ENCODE assay signal across 25 cellular contexts in genomic region chr3:166052440-166052839, GRCh38.
DNase-seq lines count a peak whose midpoint lies in the region; TF ChIP-seq lines count a peak whose summit lies in the region.
"Had no signal": no experiment of that assay in that cellular context is flagged by ENCODE, and none has a peak within 500 bp of the region (broad histone marks: within the 10 kb centered on the region; RNA-seq: fewer than 3 reads in every experiment).

No MANE protein-coding gene starts in this region.

- no peak overlapping the region for H3K23ac ChIP-seq in H9 (ENCODE audit: insufficient read length, low read depth, low read length)

- H3K18ac ChIP-seq in H9 (ENCODE audit: insufficient read length, low read depth, low read length): no peak overlapping the region

- H3K27ac Mint-ChIP-seq in H9 (no peak overlapping the region), HFFc6 (no peak overlapping the region)
- H3K27ac Mint-ChIP-seq: activated CD4-positive, alpha-beta T cell treated with anti-CD3 and anti-CD28 coated beads, Interleukin-2, amount 10 ng/mL, durations not matched to agents 7 days and 5 days; activated naive CD8-positive, alpha-beta T cell treated with anti-CD3 and anti-CD28 coated beads, Interleukin-2, amount 50 U/mL, for 24 hours; effector memory CD8-positive, alpha-beta T cell; natural killer cell treated with Interleukin-12 subunit alpha and Interleukin-12 subunit beta and Interleukin-15 and Interleukin-18, amount 100 ng/mL, for 72 hours; stimulated activated memory B cell treated with anti-CD40 and anti-IgM and Interleukin-4, amounts not matched to agents 10 μg/mL and 1 μg/mL and 100 μg/mL, for 72 hours had no signal

- H4K8ac ChIP-seq in H9 (replicated peaks; ENCODE audit: insufficient read length, low read depth, low read length): no peak overlapping the region

- TF ChIP-seq CTCF in C4-2B (conservative IDR thresholded peaks at IDR 0.05) (peak; percentile 34), H9 (conservative IDR thresholded peaks at IDR 0.05) (peak; percentile 54), OCI-LY3 (IDR thresholded peaks at IDR 0.05; ENCODE audit: low read depth, low read length) (peak; percentile 23; the same call in 1 of the 2 replicates), epithelial cell of proximal tubule (conservative IDR thresholded peaks at IDR 0.05; ENCODE audit: low read depth, low read length) (peak; percentile 21), HFFc6 (IDR thresholded peaks at IDR 0.05) (no peak)

- H2BK5ac ChIP-seq in H9 (ENCODE audit: insufficient read length, low read length): no peak overlapping the region

- H3K56ac ChIP-seq in H9 (ENCODE audit: insufficient read length, low read depth, low read length): no peak overlapping the region

- no peak overlapping the region for H3T11ph ChIP-seq in H9 (ENCODE audit: low read length)

- H3K4me3 ChIP-seq in OCI-LY3 (ENCODE audit: low read length) (no peak overlapping the region), epithelial cell of proximal tubule (ENCODE audit: low read depth, low read length) (no peak overlapping the region)
- H3K4me3 ChIP-seq: body of pancreas, K562, left lung, pancreas, thoracic aorta had no signal

- no peaks in the 10 kb centered on the region for H3K4me1 Mint-ChIP-seq in H9
- H3K4me1 Mint-ChIP-seq in HFFc6 (ENCODE audit: low read depth): no peaks in the 10 kb centered on the region
- H3K4me1 Mint-ChIP-seq: activated CD4-positive, alpha-beta T cell treated with anti-CD3 and anti-CD28 coated beads, Interleukin-2, amount 10 ng/mL, durations not matched to agents 7 days and 5 days; activated naive CD8-positive, alpha-beta T cell treated with anti-CD3 and anti-CD28 coated beads, Interleukin-2, amount 50 U/mL, for 24 hours; CD4-positive, CD25-positive, alpha-beta regulatory T cell; stimulated activated memory B cell treated with anti-CD40 and anti-IgM and Interleukin-4, amounts not matched to agents 10 μg/mL and 1 μg/mL and 100 μg/mL, for 72 hours had no signal

- no peak overlapping the region for H3K4me3 Mint-ChIP-seq in H9
- no peak overlapping the region for H3K4me3 Mint-ChIP-seq in HFFc6
- H3K4me3 Mint-ChIP-seq: activated CD4-positive, alpha-beta T cell treated with anti-CD3 and anti-CD28 coated beads, Interleukin-2, amount 10 ng/mL, durations not matched to agents 7 days and 5 days; activated naive CD8-positive, alpha-beta T cell treated with anti-CD3 and anti-CD28 coated beads, Interleukin-2, amount 50 U/mL, for 24 hours; effector memory CD8-positive, alpha-beta T cell; natural killer cell treated with Interleukin-12 subunit alpha and Interleukin-12 subunit beta and Interleukin-15 and Interleukin-18, amount 100 ng/mL, for 72 hours; stimulated activated memory B cell treated with anti-CD40 and anti-IgM and Interleukin-4, amounts not matched to agents 10 μg/mL and 1 μg/mL and 100 μg/mL, for 72 hours had no signal

- H3K4ac ChIP-seq in H9 (ENCODE audit: low read depth, low read length): no peak overlapping the region

- no peaks in the 10 kb centered on the region for H3K23me2 ChIP-seq in H9 (ENCODE audit: insufficient read length, low read depth, low read length, poor library complexity, severe bottlenecking)

- H3K27me3 ChIP-seq in H9 (ENCODE audit: insufficient read depth, low read length): no peaks in the 10 kb centered on the region
- H3K27me3 ChIP-seq in OCI-LY3 (ENCODE audit: low read depth, low read length): no peaks in the 10 kb centered on the region
- H3K27me3 ChIP-seq: body of pancreas, left lung, pancreas had no signal

- no peak overlapping the region for H3K14ac ChIP-seq in H9 (ENCODE audit: insufficient read depth, low read length)

- no peak overlapping the region for H3K4me2 ChIP-seq in H9 (ENCODE audit: insufficient read depth, insufficient read length, low read length)
- no peak overlapping the region for H3K4me2 ChIP-seq in OCI-LY3 (ENCODE audit: low read length)

- no peak overlapping the region for H2BK12ac ChIP-seq in H9 (ENCODE audit: insufficient read length, low read depth, low read length)

- no peak overlapping the region for H4K5ac ChIP-seq in H9 (ENCODE audit: insufficient read length, low read depth, low read length)

- H3K27me3 Mint-ChIP-seq in H9 (ENCODE audit: low read depth): no peaks in the 10 kb centered on the region
- H3K27me3 Mint-ChIP-seq in HFFc6 (ENCODE audit: insufficient read depth): no peaks in the 10 kb centered on the region
- H3K27me3 Mint-ChIP-seq: activated CD4-positive, alpha-beta T cell treated with anti-CD3 and anti-CD28 coated beads, Interleukin-2, amount 10 ng/mL, durations not matched to agents 7 days and 5 days; activated naive CD8-positive, alpha-beta T cell treated with anti-CD3 and anti-CD28 coated beads, Interleukin-2, amount 50 U/mL, for 24 hours; CD4-positive, CD25-positive, alpha-beta regulatory T cell; effector memory CD8-positive, alpha-beta T cell; natural killer cell treated with Interleukin-12 subunit alpha and Interleukin-12 subunit beta and Interleukin-15 and Interleukin-18, amount 100 ng/mL, for 72 hours; stimulated activated memory B cell treated with anti-CD40 and anti-IgM and Interleukin-4, amounts not matched to agents 10 μg/mL and 1 μg/mL and 100 μg/mL, for 72 hours had no signal

- H3K9me3 ChIP-seq in H9 (ENCODE audit: control insufficient read depth, low read depth, low read length): no peaks in the 10 kb centered on the region
- 0 out of 2 replicates have a peak, but pooled peaks cover 3% of the 10 kb centered on the region for H3K9me3 ChIP-seq in OCI-LY3 (ENCODE audit: insufficient read depth, low read length)
- H3K9me3 ChIP-seq: body of pancreas, pancreas, thoracic aorta had no signal

- no CpG with 5 or more reads among the region's 5 CpGs for WGBS in H9 (ENCODE audit: extremely low coverage, insufficient read length, low lambda C conversion rate)

- H3K79me2 ChIP-seq in H9 (ENCODE audit: insufficient read depth, low read length) (no peaks in the 10 kb centered on the region), OCI-LY3 (ENCODE audit: low read length) (no peaks in the 10 kb centered on the region)

- no peak overlapping the region for H2BK120ac ChIP-seq in H9 (ENCODE audit: low read depth, low read length, poor library complexity, severe bottlenecking)

- no peaks in the 10 kb centered on the region for H3K36me3 ChIP-seq in OCI-LY3 (replicated peaks; ENCODE audit: low read depth, low read length)
- H3K36me3 ChIP-seq: left lung, pancreas, thoracic aorta had no signal

- H3K9ac ChIP-seq in H9 (ENCODE audit: extremely low read depth, insufficient read length, low read length): no peak overlapping the region
- H3K9ac ChIP-seq in OCI-LY3 (ENCODE audit: low read length): no peak overlapping the region

- no peak overlapping the region for H4K91ac ChIP-seq in H9 (ENCODE audit: insufficient read length, low read depth, low read length)

- H3K4me1 ChIP-seq in H9 (ENCODE audit: insufficient read depth, low read length) (no peaks in the 10 kb centered on the region), OCI-LY3 (ENCODE audit: low read length) (no peaks in the 10 kb centered on the region)
- H3K4me1 ChIP-seq: body of pancreas, left lung, pancreas had no signal

- H2BK15ac ChIP-seq in H9 (ENCODE audit: low read depth, low read length): no peak overlapping the region

- H4K20me1 ChIP-seq in H9 (ENCODE audit: control insufficient read depth, insufficient read depth, insufficient read length): no peaks in the 10 kb centered on the region
- no peaks in the 10 kb centered on the region for H4K20me1 ChIP-seq in OCI-LY3 (ENCODE audit: insufficient read depth, low read length)

- no peaks in the 10 kb centered on the region for H3K79me1 ChIP-seq in H9 (ENCODE audit: insufficient read depth, low read depth, low read length, poor library complexity, severe bottlenecking)

- H2BK20ac ChIP-seq in H9 (ENCODE audit: low read depth, low read length, poor library complexity, severe bottlenecking): no peak overlapping the region

- H3K27ac ChIP-seq in C4-2B: no peak overlapping the region
- H3K27ac ChIP-seq in H9 (ENCODE audit: insufficient read length, low read depth, low read length): no peak overlapping the region
- H3K27ac ChIP-seq in OCI-LY3 (ENCODE audit: low read length): no peak overlapping the region
- H3K27ac ChIP-seq: body of pancreas, left lung, pancreas, thoracic aorta had no signal

- H2AK5ac ChIP-seq in H9 (ENCODE audit: insufficient read length, low read length): no peak overlapping the region

- peak; percentile 49 for DNase-seq in H9
- no peak for DNase-seq in epithelial cell of proximal tubule (ENCODE audit: low read depth)
- DNase-seq in NCI-H2029 treated with DMSO at 0.1 percent for 48 hours (lab: John Stamatoyannopoulos, UW): no peak
- no peak for DNase-seq in NCI-H446 (lab: John Stamatoyannopoulos, UW)
- DNase-seq in HFFc6: no peak
- DNase-seq: activated CD4-positive, alpha-beta T cell treated with anti-CD3 and anti-CD28 coated beads, Interleukin-2, amount 10 ng/mL, durations not matched to agents 7 days and 5 days; activated effector memory CD4-positive, alpha-beta T cell treated with Interleukin-2 at 50 U/mL for 16 hours; activated naive CD8-positive, alpha-beta T cell treated with anti-CD3 and anti-CD28 coated beads, Interleukin-2, amount 50 U/mL, for 24 hours; body of pancreas; CD4-positive, CD25-positive, alpha-beta regulatory T cell; DMS153; effector memory CD8-positive, alpha-beta T cell; glutamatergic neuron; left lung; midbrain; MM.1S; NCI-H345; pancreas; T-helper 1 cell had no signal

- H3K36me3 Mint-ChIP-seq in H9 (ENCODE audit: insufficient read depth in 1 of 3, low read depth in 3 of 3) (peaks cover 0 to under 1% (median 0%) of the 10 kb centered on the region in 3 experiments; a peak in 1 of 7 replicates), HFFc6 (ENCODE audit: low read depth) (no peaks in the 10 kb centered on the region)
- H3K36me3 Mint-ChIP-seq: CD4-positive, CD25-positive, alpha-beta regulatory T cell; natural killer cell treated with Interleukin-12 subunit alpha and Interleukin-12 subunit beta and Interleukin-15 and Interleukin-18, amount 100 ng/mL, for 72 hours; stimulated activated memory B cell treated with anti-CD40 and anti-IgM and Interleukin-4, amounts not matched to agents 10 μg/mL and 1 μg/mL and 100 μg/mL, for 72 hours had no signal

- H3K9me3 Mint-ChIP-seq in H9 (no peaks in the 10 kb centered on the region; a peak in 1 of 5 replicates), HFFc6 (peaks cover 61% of the 10 kb centered on the region)

- no peak overlapping the region for H2AFZ ChIP-seq in H9 (ENCODE audit: low read length)
- H2AFZ ChIP-seq in OCI-LY3 (ENCODE audit: low read depth, low read length): peak overlapping the region; percentile 46; the same call in 1 of the 2 replicates
